In the genomic region with DNA sequence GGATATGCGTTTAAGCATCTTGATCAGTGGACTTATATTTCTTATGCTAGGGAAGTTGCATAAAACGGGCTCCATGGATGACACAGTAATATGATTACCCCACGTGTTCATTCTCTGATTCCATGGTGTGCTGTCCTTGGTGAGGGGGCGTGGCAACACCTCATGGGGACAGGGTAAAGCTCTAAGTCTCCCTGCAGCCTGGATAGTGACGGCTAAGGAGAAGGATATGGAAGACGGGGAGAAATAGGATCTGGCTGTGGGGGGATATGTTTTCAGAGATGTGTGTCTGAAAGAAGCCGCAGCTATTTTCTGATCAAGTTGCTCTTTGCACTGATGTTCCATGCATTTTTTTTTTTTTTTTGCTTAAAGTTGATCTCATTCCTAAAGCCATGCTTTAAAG, we compare ENCODE assay signal across 14 cellular contexts.
DNase-seq lines count a peak whose midpoint lies in the region; ATAC-seq and TF ChIP-seq lines count a peak whose summit lies in the region.
"Had no signal": no experiment of that assay in that cellular context is flagged by ENCODE, and none has a peak within 500 bp of the region (broad histone marks: within the 10 kb centered on the region; RNA-seq: fewer than 3 reads in every experiment).

No MANE protein-coding gene starts in this region.

- no peak overlapping the region for H3K4ac ChIP-seq in H9 (ENCODE audit: low read depth, low read length)

- H2AFZ ChIP-seq in H9 (ENCODE audit: low read length): no peak overlapping the region
- H2AFZ ChIP-seq in OCI-LY3 (ENCODE audit: low read depth, low read length): no peak overlapping the region; the same call in 1 of the 2 replicates

- H2BK15ac ChIP-seq in H9 (ENCODE audit: low read depth, low read length): no peak overlapping the region

- no peak overlapping the region for H2AK5ac ChIP-seq in H9 (ENCODE audit: insufficient read length, low read length)

- H4K20me1 ChIP-seq in BLaER1 treated with 17β-estradiol and CSF1 and Interleukin-3, amounts not matched to agents 10 nM and 100 nM: no peaks in the 10 kb centered on the region
- H4K20me1 ChIP-seq in H9 (ENCODE audit: control insufficient read depth, insufficient read depth, insufficient read length): no peaks in the 10 kb centered on the region
- no peaks in the 10 kb centered on the region for H4K20me1 ChIP-seq in OCI-LY3 (ENCODE audit: insufficient read depth, low read length)

- no peak for ATAC-seq in activated CD8-positive, alpha-beta T cell treated with anti-CD3 and anti-CD28 coated beads for 36 hours
- ATAC-seq in GM21447 (IDR thresholded peaks at IDR 0.05; ENCODE audit: unreplicated experiment) (no peak), left colon (no peak)
- ATAC-seq: right cardiac atrium had no signal

- H4K8ac ChIP-seq in H9 (replicated peaks; ENCODE audit: insufficient read length, low read depth, low read length): no peak overlapping the region

- H2BK120ac ChIP-seq in H9 (ENCODE audit: low read depth, low read length, poor library complexity, severe bottlenecking): no peak overlapping the region

- WGBS in H9 (ENCODE audit: extremely low coverage, insufficient read length, low lambda C conversion rate): no CpG with 5 or more reads among the region's 7 CpGs

- H3K56ac ChIP-seq in H9 (ENCODE audit: insufficient read length, low read depth, low read length): no peak overlapping the region

- H3K9me3 Mint-ChIP-seq in H9: peaks cover 0 to 12% of the 10 kb centered on the region in 2 experiments; a peak in 2 of 5 replicates
- H3K9me3 Mint-ChIP-seq in activated CD8-positive, alpha-beta T cell treated with anti-CD3 and anti-CD28 coated beads for 36 hours: no peaks in the 10 kb centered on the region

- H3K9me3 ChIP-seq in BLaER1 treated with 17β-estradiol and CSF1 and Interleukin-3, amounts not matched to agents 10 nM and 100 nM (replicated peaks in 1 of 11): peaks cover 0 to 19% (median 8%) of the 10 kb centered on the region in 11 experiments; a peak in 12 of 22 replicates
- H3K9me3 ChIP-seq in H9 (ENCODE audit: control insufficient read depth, low read depth, low read length) (no peaks in the 10 kb centered on the region), OCI-LY3 (ENCODE audit: insufficient read depth, low read length) (0 out of 2 replicates have a peak, but pooled peaks cover 2% of the 10 kb centered on the region)
- H3K9me3 ChIP-seq: SJSA1 had no signal

- H3K79me2 ChIP-seq in H9 (ENCODE audit: insufficient read depth, low read length) (no peaks in the 10 kb centered on the region), OCI-LY3 (ENCODE audit: low read length) (no peaks in the 10 kb centered on the region)

- no peak overlapping the region for H4K91ac ChIP-seq in H9 (ENCODE audit: insufficient read length, low read depth, low read length)

- H2BK20ac ChIP-seq in H9 (ENCODE audit: low read depth, low read length, poor library complexity, severe bottlenecking): no peak overlapping the region

- no peak overlapping the region for H3K4me3 ChIP-seq in BLaER1 treated with 17β-estradiol and CSF1 and Interleukin-3, amounts not matched to agents 10 nM and 100 nM
- H3K4me3 ChIP-seq in OCI-LY3 (ENCODE audit: low read length): peak overlapping the region; percentile 55
- H3K4me3 ChIP-seq: SJSA1 had no signal

- peaks cover 26% of the 10 kb centered on the region in 2 experiments for H3K4me1 Mint-ChIP-seq in H9
- H3K4me1 Mint-ChIP-seq in activated CD8-positive, alpha-beta T cell treated with anti-CD3 and anti-CD28 coated beads for 36 hours (ENCODE audit: low read depth): peaks cover 34% of the 10 kb centered on the region

- H3K9ac ChIP-seq in BLaER1 treated with 17β-estradiol and CSF1 and Interleukin-3, amounts not matched to agents 10 nM and 100 nM: no peak overlapping the region
- H3K9ac ChIP-seq in H9 (ENCODE audit: extremely low read depth, insufficient read length, low read length) (no peak overlapping the region), OCI-LY3 (ENCODE audit: low read length) (peak overlapping the region; percentile 52; the same call in 1 of the 2 replicates)

- H3K36me3 Mint-ChIP-seq in H9 (ENCODE audit: insufficient read depth in 1 of 3, low read depth in 3 of 3): peaks cover 0 to 11% (median 3%) of the 10 kb centered on the region in 3 experiments; a peak in 2 of 7 replicates
- no peaks in the 10 kb centered on the region for H3K36me3 Mint-ChIP-seq in activated CD8-positive, alpha-beta T cell treated with anti-CD3 and anti-CD28 coated beads for 36 hours (ENCODE audit: low read depth)

- peak overlapping the region in 9 of 11 experiments; percentile 65 to 80 (median 76); a peak in 15 of 22 replicates for H3K4me2 ChIP-seq in BLaER1 treated with 17β-estradiol and CSF1 and Interleukin-3, amounts not matched to agents 10 nM and 100 nM
- no peak overlapping the region for H3K4me2 ChIP-seq in H9 (ENCODE audit: insufficient read depth, insufficient read length, low read length)
- peak overlapping the region; percentile 77 for H3K4me2 ChIP-seq in OCI-LY3 (ENCODE audit: low read length)

- peaks cover 20 to 61% (median 44%) of the 10 kb centered on the region in 10 experiments for H3K4me1 ChIP-seq in BLaER1 treated with 17β-estradiol and CSF1 and Interleukin-3, amounts not matched to agents 10 nM and 100 nM
- H3K4me1 ChIP-seq in H9 (ENCODE audit: insufficient read depth, low read length) (peaks cover 3% of the 10 kb centered on the region; the same call in 1 of the 2 replicates), OCI-LY3 (ENCODE audit: low read length) (peaks cover 78% of the 10 kb centered on the region)

- H3K18ac ChIP-seq in H9 (ENCODE audit: insufficient read length, low read depth, low read length): no peak overlapping the region

- no peaks in the 10 kb centered on the region for H3K27me3 ChIP-seq in BLaER1 treated with 17β-estradiol and CSF1 and Interleukin-3, amounts not matched to agents 10 nM and 100 nM
- H3K27me3 ChIP-seq in H9 (ENCODE audit: insufficient read depth, low read length) (no peaks in the 10 kb centered on the region), OCI-LY3 (ENCODE audit: low read depth, low read length) (no peaks in the 10 kb centered on the region)
- H3K27me3 ChIP-seq: SJSA1 had no signal

- no peaks in the 10 kb centered on the region for H3K36me3 ChIP-seq in BLaER1 treated with 17β-estradiol and CSF1 and Interleukin-3, amounts not matched to agents 10 nM and 100 nM
- peaks cover 12% of the 10 kb centered on the region for H3K36me3 ChIP-seq in OCI-LY3 (replicated peaks; ENCODE audit: low read depth, low read length)
- H3K36me3 ChIP-seq: SJSA1 had no signal

- no peak overlapping the region for H3K4me3 Mint-ChIP-seq in H9
- H3K4me3 Mint-ChIP-seq in activated CD8-positive, alpha-beta T cell treated with anti-CD3 and anti-CD28 coated beads for 36 hours: no peak overlapping the region

- CTCF ChIA-PET in activated CD8-positive, alpha-beta T cell treated with anti-CD3 and anti-CD28 coated beads for 36 hours (lab: Charles Lee): interaction anchor here (1.0 to 2.1 kb wide), 5 partner anchors 9 to 244 kb away, joined by 3 to 7 read pairs (median 3); no protein-coding TSS in a partner anchor

- peak overlapping the region in 1 of 3 experiments; percentile 42; a peak in 1 of 7 replicates for H3K27ac Mint-ChIP-seq in H9
- H3K27ac Mint-ChIP-seq in activated CD8-positive, alpha-beta T cell treated with anti-CD3 and anti-CD28 coated beads for 36 hours: no peak overlapping the region
- H3K27ac Mint-ChIP-seq: activated T-cell treated with anti-CD3 and anti-CD28 coated beads, Interleukin-2, amount 50 U/mL, for 72 hours had no signal

- POLR2A ChIA-PET in activated CD8-positive, alpha-beta T cell treated with anti-CD3 and anti-CD28 coated beads for 36 hours (lab: Charles Lee): interaction anchor here (0.8 to 1.3 kb wide), 3 partner anchors 13 to 70 kb away, joined by 3 to 5 read pairs (median 4); no protein-coding TSS in a partner anchor

- H3K27me3 Mint-ChIP-seq in H9 (ENCODE audit: low read depth): no peaks in the 10 kb centered on the region; the same call in 1 of the 2 replicates
- H3K27me3 Mint-ChIP-seq in activated CD8-positive, alpha-beta T cell treated with anti-CD3 and anti-CD28 coated beads for 36 hours: peaks cover 43% of the 10 kb centered on the region

- no peak overlapping the region for H2BK5ac ChIP-seq in H9 (ENCODE audit: insufficient read length, low read length)

- H3K14ac ChIP-seq in H9 (ENCODE audit: insufficient read depth, low read length): no peak overlapping the region

- H4K5ac ChIP-seq in H9 (ENCODE audit: insufficient read length, low read depth, low read length): no peak overlapping the region

- H2BK12ac ChIP-seq in H9 (ENCODE audit: insufficient read length, low read depth, low read length): no peak overlapping the region

- DNase-seq in H9 (peak; percentile 57), islet precursor cell (peak; percentile 59), left colon (no peak), NCI-H2081 treated with DMSO at 0.1 percent for 48 hours (lab: John Stamatoyannopoulos, UW) (no peak)
- DNase-seq in activated CD8-positive, alpha-beta T cell treated with anti-CD3 and anti-CD28 coated beads for 36 hours: no peak
- DNase-seq: activated T-cell treated with anti-CD3 and anti-CD28 coated beads, Interleukin-2, amount 50 U/mL, for 72 hours; AML-193; GF-D8; Kasumi-1; right cardiac atrium had no signal

- H3K27ac ChIP-seq in BLaER1 treated with 17β-estradiol and CSF1 and Interleukin-3, amounts not matched to agents 10 nM and 100 nM: no peak overlapping the region
- H3K27ac ChIP-seq in H9 (ENCODE audit: insufficient read length, low read depth, low read length) (no peak overlapping the region), OCI-LY3 (ENCODE audit: low read length) (peak overlapping the region; percentile 80)
- H3K27ac ChIP-seq: SJSA1 had no signal

- no peak overlapping the region for H3K23ac ChIP-seq in H9 (ENCODE audit: insufficient read length, low read depth, low read length)

- intact Hi-C loops in activated CD8-positive, alpha-beta T cell treated with anti-CD3 and anti-CD28 coated beads for 36 hours (cut with micrococcal nuclease): loop anchor here (5.0 to 10.0 kb wide), 2 partner anchors 69 to 243 kb away; a partner anchor contains a TSS
- intact Hi-C loops in left colon (cut with DNase I, micrococcal nuclease): no loop called here

- H3K79me1 ChIP-seq in H9 (ENCODE audit: insufficient read depth, low read depth, low read length, poor library complexity, severe bottlenecking): no peaks in the 10 kb centered on the region

- TF ChIP-seq CTCF in H9 (conservative IDR thresholded peaks at IDR 0.05): no peak
- TF ChIP-seq CTCF in OCI-LY3 (IDR thresholded peaks at IDR 0.05; ENCODE audit: low read depth, low read length): no peak
- TF ChIP-seq CTCF in activated CD8-positive, alpha-beta T cell treated with anti-CD3 and anti-CD28 coated beads for 36 hours (IDR thresholded peaks at IDR 0.05): no peak

- no peak overlapping the region for H3T11ph ChIP-seq in H9 (ENCODE audit: low read length)

- no peaks in the 10 kb centered on the region for H3K23me2 ChIP-seq in H9 (ENCODE audit: insufficient read length, low read depth, low read length, poor library complexity, severe bottlenecking)

Comparison
In these comparisons a context has a peak if more than half of its experiments do, and no peak if none do; other contexts are left out.
1. DNase-seq: peak in H9 (single experiment) and islet precursor cell (single experiment); none in activated CD8-positive, alpha-beta T cell treated with anti-CD3 and anti-CD28 coated beads for 36 hours (single experiment), left colon (0 of 2) and NCI-H2081 treated with DMSO at 0.1 percent for 48 hours (single experiment).